In genomic region chr12:103391103-103391502, GRCh38 we compare ENCODE assay signal across 19 cellular contexts.
"Had no signal": no experiment of that assay in that cellular context is flagged by ENCODE, and none has a peak within 500 bp of the region (broad histone marks: within the 10 kb centered on the region; RNA-seq: fewer than 3 reads in every experiment).

No MANE protein-coding gene starts in this region.

- H3K27ac ChIP-seq: PC-9, Peyer's patch, SJCRH30 had no signal

- H3K4me3 ChIP-seq: PC-9, Peyer's patch, SJCRH30 had no signal

- DNase-seq: KBM-7, NCI-H1092, NCI-H1105 treated with DMSO at 0.1 percent for 48 hours, NCI-H1417 treated with DMSO at 0.1 percent for 48 hours, NCI-H146, NCI-H1694 treated with DMSO at 0.1 percent for 48 hours, NCI-H1930, NCI-H2081, NCI-H2107, NCI-H2227 treated with DMSO at 0.1 percent for 48 hours, NCI-H524, NCI-H526 treated with DMSO at 0.1 percent for 48 hours, NCI-H748 treated with DMSO at 0.1 percent for 48 hours, PC-9, Peyer's patch, SHP77 treated with DMSO at 0.1 percent for 48 hours, SJCRH30 had no signal

- H3K36me3 ChIP-seq: Peyer's patch, SJCRH30 had no signal

- H3K4me2 ChIP-seq: PC-9 had no signal

- H2AFZ ChIP-seq: PC-9 had no signal

- H3K27me3 ChIP-seq: Peyer's patch had no signal

- H3K9me3 ChIP-seq: Peyer's patch, SJCRH30 had no signal

- H3K4me1 ChIP-seq: Peyer's patch, SJCRH30 had no signal

- ATAC-seq: Right ventricle myocardium inferior, SK-N-SH treated with all-trans-retinoic acid at 6 μM for 48 hours had no signal
